Comparison of ENCODE assay signal across 11 cellular contexts in the genomic region with DNA sequence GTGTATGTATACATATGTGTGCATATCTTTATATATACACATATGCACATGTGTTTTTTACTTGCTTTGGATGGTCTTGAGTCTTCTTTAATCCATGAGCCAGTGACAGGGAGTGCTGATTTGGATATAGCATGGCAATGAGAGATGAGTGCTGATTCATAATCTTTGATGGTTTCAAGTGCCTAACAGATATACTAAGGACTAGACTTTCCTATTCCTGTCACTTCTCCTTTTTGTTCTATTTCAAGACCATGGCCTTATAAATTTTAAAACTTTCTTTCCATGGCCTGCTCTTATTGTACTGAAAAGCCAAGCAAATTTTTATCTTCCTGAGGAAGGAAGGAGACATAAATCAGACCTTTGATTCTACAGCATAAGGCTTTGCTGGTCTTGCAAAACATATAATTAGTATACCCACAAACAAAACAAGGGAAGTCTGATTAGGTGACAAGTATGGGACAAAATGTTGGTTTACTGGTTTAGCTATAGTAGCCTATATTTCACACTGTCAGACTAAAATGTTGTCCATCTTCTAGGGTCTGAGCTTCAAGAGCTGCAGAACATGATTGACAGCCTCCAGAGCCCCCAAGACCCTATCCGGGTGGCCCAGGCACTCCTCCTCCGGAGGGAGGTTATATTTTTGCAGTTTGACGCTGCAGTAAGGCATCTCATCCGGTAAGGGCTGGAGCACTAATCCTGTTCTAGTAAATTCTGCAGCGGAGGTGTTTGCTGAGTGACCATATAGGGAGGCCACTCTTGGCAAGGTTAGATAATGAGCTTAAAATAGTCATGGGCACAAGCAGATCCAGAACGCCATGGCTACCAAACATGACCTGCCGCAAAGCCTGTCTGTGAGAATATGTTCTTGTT.
DNase-seq lines count a peak whose midpoint lies in the region; ATAC-seq and TF ChIP-seq lines count a peak whose summit lies in the region.
"Had no signal": no experiment of that assay in that cellular context is flagged by ENCODE, and none has a peak within 500 bp of the region (broad histone marks: within the 10 kb centered on the region; RNA-seq: fewer than 3 reads in every experiment).

No MANE protein-coding gene starts in this region.

- H3K27ac ChIP-seq in testis (peak overlapping the region in 1 of 2 donors; percentile 62), mesendoderm (ENCODE audit: low read depth, low read length) (no peak overlapping the region)
- H3K27ac ChIP-seq: VCaP had no signal

- DNase-seq in DMS53 (lab: John Stamatoyannopoulos, UW) (peak; percentile 55), DMS53 treated with DMSO at 0.1 percent for 48 hours (lab: John Stamatoyannopoulos, UW; ENCODE audit: unreplicated experiment) (no peak), NOMO-1 (lab: John Stamatoyannopoulos, UW; ENCODE audit: unreplicated experiment in 2 of 2) (peak; percentile 91 to 99), left cardiac atrium (no peak), testis (peak; percentile 27), mesendoderm (no peak)
- DNase-seq in activated CD4-positive, alpha-beta T cell treated with anti-CD3 and anti-CD28 coated beads for 48 hours = no peak
- no peak for DNase-seq in stimulated activated naive CD8-positive, alpha-beta T cell treated with anti-CD3 and anti-CD28 coated beads, Interleukin-15, Interleukin-2, amounts not matched to agents 100 U/mL and 50 U/mL, for 24 hours
- DNase-seq: 8988T, RPMI8226 had no signal

- no peaks in the 10 kb centered on the region for H3K9me3 ChIP-seq in testis

- H3K36me3 ChIP-seq in testis (ENCODE audit: low read depth, missing control alignments) (no peaks in the 10 kb centered on the region), mesendoderm (ENCODE audit: control insufficient read depth, insufficient read depth, low read length) (no peaks in the 10 kb centered on the region)

- ATAC-seq in left cardiac atrium = peak; percentile 88 to 93
- no peak for ATAC-seq in stimulated activated naive CD8-positive, alpha-beta T cell treated with anti-CD3 and anti-CD28 coated beads, Interleukin-15, Interleukin-2, amounts not matched to agents 100 U/mL and 50 U/mL, for 24 hours

- intact Hi-C loops in left cardiac atrium (cut with DNase I) = no loop called here
- intact Hi-C loops in testis (cut with DNase I; ENCODE audit: low total_unique reads) = no loop called here

- H3K27me3 ChIP-seq in testis (no peaks in the 10 kb centered on the region), mesendoderm (ENCODE audit: insufficient read depth, low read length, poor library complexity) (no peaks in the 10 kb centered on the region)

- H3K4me2 ChIP-seq in mesendoderm (ENCODE audit: low read length) = no peak overlapping the region

- H3K4me3 ChIP-seq in testis = no peak overlapping the region
- no peak overlapping the region for H3K4me3 ChIP-seq in mesendoderm (ENCODE audit: low read length)

- no peak overlapping the region for H2BK15ac ChIP-seq in mesendoderm (replicated peaks; ENCODE audit: low read depth)

- no peak overlapping the region for H4K5ac ChIP-seq in mesendoderm (ENCODE audit: low read length)

- no peak overlapping the region for H3K18ac ChIP-seq in mesendoderm (ENCODE audit: low read length)

- H3K23ac ChIP-seq in mesendoderm (ENCODE audit: low read length) = no peak overlapping the region

- H3K4me1 ChIP-seq in testis (peaks cover 19% of the 10 kb centered on the region), mesendoderm (ENCODE audit: control insufficient read depth, low read depth, low read length) (peaks cover 10% of the 10 kb centered on the region)

- H3K4ac ChIP-seq in mesendoderm (ENCODE audit: low read depth, low read length) = no peak overlapping the region

- TF ChIP-seq CTCF in testis (IDR thresholded peaks at IDR 0.05) = no peak

- no peak overlapping the region for H2BK5ac ChIP-seq in mesendoderm (ENCODE audit: low read length)

- no peak overlapping the region for H4K8ac ChIP-seq in mesendoderm (ENCODE audit: low read depth, low read length)

- no peak overlapping the region for H3K56ac ChIP-seq in mesendoderm (ENCODE audit: low read length)

- no peak for TF ChIP-seq POLR2A in testis (IDR thresholded peaks at IDR 0.05)

- no peak overlapping the region for H2BK120ac ChIP-seq in mesendoderm (ENCODE audit: low read depth, low read length)

- H3K79me1 ChIP-seq in mesendoderm (ENCODE audit: low read length) = no peaks in the 10 kb centered on the region

- no peaks in the 10 kb centered on the region for H3K79me2 ChIP-seq in mesendoderm (ENCODE audit: control insufficient read depth, insufficient read depth, low read length)

- WGBS in testis, 2 donors = 34 to 55% methylated on average over 7 of the region's 7 CpGs
- WGBS in mesendoderm (ENCODE audit: extremely low coverage, insufficient coverage, low lambda C conversion rate) = no CpG with 5 or more reads among the region's 7 CpGs

- H2AK5ac ChIP-seq in mesendoderm (ENCODE audit: low read length) = no peak overlapping the region

- no peak overlapping the region for H3K9ac ChIP-seq in mesendoderm (ENCODE audit: low read length)

Comparison
In these comparisons a context has a peak if more than half of its experiments do, and no peak if none do; other contexts are left out.
1. DNase-seq: peak in DMS53 (single experiment), NOMO-1 (2 of 2) and testis (single experiment); none in DMS53 treated with DMSO at 0.1 percent for 48 hours (single experiment), left cardiac atrium (single experiment), activated CD4-positive, alpha-beta T cell treated with anti-CD3 and anti-CD28 coated beads for 48 hours (single experiment), mesendoderm (single experiment) and stimulated activated naive CD8-positive, alpha-beta T cell treated with anti-CD3 and anti-CD28 coated beads, Interleukin-15, Interleukin-2, amounts not matched to agents 100 U/mL and 50 U/mL, for 24 hours (single experiment).